Comparison of ENCODE assay signal across 17 cellular contexts in genomic region chr21:32189688-32190483, GRCh38.
DNase-seq lines count a peak whose midpoint lies in the region; ATAC-seq and TF ChIP-seq lines count a peak whose summit lies in the region.
"Had no signal": no experiment of that assay in that cellular context is flagged by ENCODE, and none has a peak within 500 bp of the region (broad histone marks: within the 10 kb centered on the region; RNA-seq: fewer than 3 reads in every experiment).

No MANE protein-coding gene starts in this region.

- H3K4ac ChIP-seq in IMR-90 (ENCODE audit: low read depth, low read length) = no peak overlapping the region

- H3K27ac ChIP-seq in IMR-90 (ENCODE audit: insufficient read depth, low read length) = no peak overlapping the region
- H3K27ac ChIP-seq in Karpas-422 (ENCODE audit: low read length) = no peak overlapping the region
- H3K27ac ChIP-seq: BLaER1 treated with 17β-estradiol and CSF1 and Interleukin-3, amounts not matched to agents 10 nM and 100 nM had no signal

- H3K27me3 Mint-ChIP-seq in brain = peaks cover 2% of the 10 kb centered on the region

- H2AFZ ChIP-seq in IMR-90 (replicated peaks; ENCODE audit: low read length, poor library complexity) (no peak overlapping the region), Karpas-422 (ENCODE audit: low read length) (no peak overlapping the region)

- no peak for ATAC-seq in IMR-90 (ENCODE audit: low read depth)
- no peak for ATAC-seq in GM21619 (IDR thresholded peaks at IDR 0.05; ENCODE audit: unreplicated experiment)
- ATAC-seq: PC-3 had no signal

- no peaks in the 10 kb centered on the region for H3K79me1 ChIP-seq in IMR-90 (ENCODE audit: low read depth in 1 of 2, low read length in 2 of 2)

- no peak overlapping the region for H4K91ac ChIP-seq in IMR-90 (ENCODE audit: insufficient read depth, low read depth, low read length)

- H3K4me1 ChIP-seq in IMR-90 (ENCODE audit: control insufficient read depth, insufficient read depth, low read length) (no peaks in the 10 kb centered on the region), Karpas-422 (ENCODE audit: low read length) (0 out of 2 replicates have a peak, but pooled peaks cover 4% of the 10 kb centered on the region)
- H3K4me1 ChIP-seq: BLaER1 treated with 17β-estradiol and CSF1 and Interleukin-3, amounts not matched to agents 10 nM and 100 nM had no signal

- no peak overlapping the region for H2AK9ac ChIP-seq in IMR-90 (replicated peaks; ENCODE audit: low read depth, low read length, poor library complexity)

- H3K9me3 ChIP-seq in IMR-90 (ENCODE audit: control insufficient read depth, insufficient read depth, low read length) (no peaks in the 10 kb centered on the region), Karpas-422 (ENCODE audit: low read length) (no peaks in the 10 kb centered on the region)
- H3K9me3 ChIP-seq: BLaER1 treated with 17β-estradiol and CSF1 and Interleukin-3, amounts not matched to agents 10 nM and 100 nM; SK-N-SH had no signal

- no peaks in the 10 kb centered on the region for H3K9me1 ChIP-seq in IMR-90 (ENCODE audit: insufficient read depth, low read length)

- H3K18ac ChIP-seq in IMR-90 (ENCODE audit: low read depth, low read length) = no peak overlapping the region

- H3K79me2 ChIP-seq in Karpas-422 (ENCODE audit: low read length) = no peaks in the 10 kb centered on the region

- H3K27me3 ChIP-seq in IMR-90 (ENCODE audit: control insufficient read depth, insufficient read depth, low read length) = peaks cover 6% of the 10 kb centered on the region
- no peaks in the 10 kb centered on the region for H3K27me3 ChIP-seq in Karpas-422 (ENCODE audit: low read length)
- H3K27me3 ChIP-seq: BLaER1 treated with 17β-estradiol and CSF1 and Interleukin-3, amounts not matched to agents 10 nM and 100 nM had no signal

- no peak overlapping the region for H3K4me3 Mint-ChIP-seq in brain
- H3K4me3 Mint-ChIP-seq: CD4-positive, alpha-beta T cell had no signal

- peaks cover 29% of the 10 kb centered on the region for H3K4me1 Mint-ChIP-seq in brain

- no TSS peak for BruUV-seq in IMR-90 (replicated peaks; lab: Mats Ljungman, UMichigan)

- WGBS in IMR-90 (ENCODE audit: extremely low coverage in 2 of 2, insufficient read length in 1 of 2), 2 experiments = 40% methylated on average over 1 of the region's 5 CpGs; no CpG with 5 or more reads in 1 of the 2 experiments

- CTCF ChIA-PET in IMR-90 (lab: Yijun Ruan, JAX) = no interaction called here

- H3K14ac ChIP-seq in IMR-90 (replicated peaks; ENCODE audit: low read depth, low read length) = no peak overlapping the region

- H3K36me3 Mint-ChIP-seq in brain = no peaks in the 10 kb centered on the region

- peak overlapping the region in 4 of 5 experiments; percentile 3 to 65 (median 47) for H3K27ac Mint-ChIP-seq in brain
- H3K27ac Mint-ChIP-seq: CD4-positive, alpha-beta T cell had no signal

- intact Hi-C loops in IMR-90 (cut with micrococcal nuclease) = no loop called here

- in situ Hi-C loops in IMR-90 (cut with MboI; ENCODE audit: low sequenced_read_pairs) = no loop called here

- TF ChIP-seq CTCF in IMR-90 (conservative IDR thresholded peaks at IDR 0.05; ENCODE audit: low read depth, low read length) (no peak), brain (conservative IDR thresholded peaks at IDR 0.05) (no peak)

- dilution Hi-C loops in IMR-90 (cut with HindIII; ENCODE audit: low sequenced_read_pairs, unreplicated experiment) = no loop called here

- no peak for TF ChIP-seq POLR2A in IMR-90 (IDR thresholded peaks at IDR 0.05; ENCODE audit: low read depth, low read length)

- no peak overlapping the region for H2AK5ac ChIP-seq in IMR-90 (ENCODE audit: low read depth, low read length)

- POLR2A ChIA-PET in IMR-90 (lab: Charles Lee; ENCODE audit: unreplicated experiment) = no interaction called here

- H3K56ac ChIP-seq in IMR-90 (ENCODE audit: extremely low read depth, insufficient read depth, low read length) = no peak overlapping the region

- no peaks in the 10 kb centered on the region for H4K20me1 ChIP-seq in IMR-90 (ENCODE audit: insufficient read depth, low read length)
- no peaks in the 10 kb centered on the region for H4K20me1 ChIP-seq in Karpas-422 (ENCODE audit: insufficient read depth, low read depth, low read length)
- H4K20me1 ChIP-seq: BLaER1 treated with 17β-estradiol and CSF1 and Interleukin-3, amounts not matched to agents 10 nM and 100 nM had no signal

- H3K9ac ChIP-seq in IMR-90 (ENCODE audit: low read depth, low read length) (no peak overlapping the region), Karpas-422 (ENCODE audit: low read length) (no peak overlapping the region)
- H3K9ac ChIP-seq: BLaER1 treated with 17β-estradiol and CSF1 and Interleukin-3, amounts not matched to agents 10 nM and 100 nM; SK-N-SH had no signal

- H3K9me3 Mint-ChIP-seq in brain = peaks cover 3 to 20% (median 11%) of the 10 kb centered on the region in 5 experiments
- H3K9me3 Mint-ChIP-seq: CD4-positive, alpha-beta T cell had no signal

- H4K8ac ChIP-seq in IMR-90 (ENCODE audit: low read depth in 2 of 2, low read length in 2 of 2) = no peak overlapping the region

- H3K23ac ChIP-seq in IMR-90 (ENCODE audit: low read depth, low read length) = no peak overlapping the region

- DNase-seq in IMR-90 (no peak), NCI-H1694 (lab: John Stamatoyannopoulos, UW) (peak; percentile 28), putamen (ENCODE audit: low spot score) (peak; percentile 18), dedifferentiated amniotic fluid mesenchymal stem cell (ENCODE audit: extremely low spot score) (no peak), Karpas-422 (no peak)
- DNase-seq: CD4-positive, alpha-beta T cell; COR-L47; GOT3; HCEC 1CT; NCI-H2171; NCI-H774; NK-92 treated with Interleukin-12 subunit alpha and Interleukin-12 subunit beta, amount 100 ng/mL, for 24 hours; PC-3; SK-N-SH had no signal

- no peak for TF ChIP-seq RAD21 in IMR-90 (IDR thresholded peaks at IDR 0.05; ENCODE audit: low read length)

- H3K4me2 ChIP-seq in IMR-90 (ENCODE audit: low read depth, low read length) = no peak overlapping the region
- H3K4me2 ChIP-seq in Karpas-422 (ENCODE audit: low read depth, low read length, poor library complexity, severe bottlenecking) = no peak overlapping the region
- H3K4me2 ChIP-seq: BLaER1 treated with 17β-estradiol and CSF1 and Interleukin-3, amounts not matched to agents 10 nM and 100 nM; SK-N-SH had no signal

- no peaks in the 10 kb centered on the region for H3K9me2 ChIP-seq in Karpas-422 (replicated peaks; ENCODE audit: insufficient read depth, low read length)
- H3K9me2 ChIP-seq: SK-N-SH had no signal

- no peak overlapping the region for H2BK120ac ChIP-seq in IMR-90 (ENCODE audit: low read depth, low read length)

- H3K36me3 ChIP-seq in IMR-90 (ENCODE audit: control insufficient read depth, insufficient read depth, low read length) (no peaks in the 10 kb centered on the region), Karpas-422 (ENCODE audit: insufficient read depth, low read length) (no peaks in the 10 kb centered on the region)
- H3K36me3 ChIP-seq: BLaER1 treated with 17β-estradiol and CSF1 and Interleukin-3, amounts not matched to agents 10 nM and 100 nM had no signal

- no peak overlapping the region for H2BK20ac ChIP-seq in IMR-90 (ENCODE audit: low read depth, low read length)

- H2BK5ac ChIP-seq in IMR-90 (ENCODE audit: low read depth, low read length, poor library complexity, severe bottlenecking) = no peak overlapping the region

- H4K5ac ChIP-seq in IMR-90 (ENCODE audit: low read depth, low read length) = no peak overlapping the region

- no peak overlapping the region for H3K4me3 ChIP-seq in IMR-90 (ENCODE audit: insufficient read depth, low read depth, low read length)
- no peak overlapping the region for H3K4me3 ChIP-seq in Karpas-422 (ENCODE audit: low read length)
- H3K4me3 ChIP-seq: BLaER1 treated with 17β-estradiol and CSF1 and Interleukin-3, amounts not matched to agents 10 nM and 100 nM had no signal

- H2BK15ac ChIP-seq in IMR-90 (ENCODE audit: low read depth, low read length) = no peak overlapping the region

TF ChIP-seq in IMR-90, 13 proteins besides CTCF, POLR2A, EP300 and RAD21:
- peak; percentile 66 for TF ChIP-seq CEBPB (IDR thresholded peaks at IDR 0.05; ENCODE audit: low read depth, low read length)
- no peak for TF ChIP-seq USF2 (IDR thresholded peaks at IDR 0.05; ENCODE audit: low read depth, low read length)

Comparison
In these comparisons a context has a peak if more than half of its experiments do, and no peak if none do; other contexts are left out.
1. DNase-seq: peak in NCI-H1694 (single experiment) and putamen (single experiment); none in IMR-90 (single experiment), dedifferentiated amniotic fluid mesenchymal stem cell (single experiment) and Karpas-422 (single experiment).